11 cellular contexts compared by ENCODE assay signal in genomic region chr5:160470437-160471341, GRCh38. TPM values are rescaled to one million over a fixed set of nuclear protein-coding genes. Genes with fewer than 3 reads are reported as not detected.
DNase-seq lines count a peak whose midpoint lies in the region; ATAC-seq and TF ChIP-seq lines count a peak whose summit lies in the region.
"Had no signal": no experiment of that assay in that cellular context is flagged by ENCODE, and none has a peak within 500 bp of the region (broad histone marks: within the 10 kb centered on the region; RNA-seq: fewer than 3 reads in every experiment).

No MANE protein-coding gene starts in this region.

- no peak for TF ChIP-seq POLR2A in transverse colon (IDR thresholded peaks at IDR 0.05)

- ATAC-seq in Right ventricle myocardium superior (ENCODE audit: poor library complexity) (peak; percentile 75), T-helper 17 cell (no peak)
- ATAC-seq: HCT116 had no signal

- peaks cover 10 to 65% (median 33%) of the 10 kb centered on the region in 4 donors for H3K4me1 ChIP-seq in transverse colon

- WGBS in transverse colon (ENCODE audit: low coverage in 1 of 2), 2 donors, result 17 to 25% methylated on average over 4 to 7 of the region's 7 CpGs

- TF ChIP-seq CTCF in fibroblast of the aortic adventitia (IDR thresholded peaks at IDR 0.05; ENCODE audit: insufficient read depth, low read length), result no peak
- TF ChIP-seq CTCF in transverse colon (IDR thresholded peaks at IDR 0.05), result no peak

- H3K4me3 ChIP-seq in fibroblast of the aortic adventitia (ENCODE audit: low read depth, low read length), result no peak overlapping the region
- H3K4me3 ChIP-seq in transverse colon, result no peak overlapping the region
- H3K4me3 ChIP-seq: tibial artery had no signal

- no peaks in the 10 kb centered on the region for H3K27me3 ChIP-seq in transverse colon
- H3K27me3 ChIP-seq: tibial artery had no signal

- H3K27me3 Mint-ChIP-seq in T-helper 17 cell, result no peaks in the 10 kb centered on the region

- intact Hi-C loops in Right ventricle myocardium superior (cut with DNase I), result no loop called here
- intact Hi-C loops in cardiac septum (cut with DNase I), result no loop called here
- intact Hi-C loops in transverse colon (cut with DNase I; ENCODE audit: low total_unique reads), result no loop called here

- no peaks in the 10 kb centered on the region for H3K36me3 Mint-ChIP-seq in T-helper 17 cell (ENCODE audit: low read depth)

- DNase-seq in Right ventricle myocardium superior, result no peak
- no peak for DNase-seq in cardiac septum (ENCODE audit: low spot score)
- DNase-seq in T-helper 17 cell, result no peak
- DNase-seq in fibroblast of the aortic adventitia (ENCODE audit: low read depth), result peak; percentile 85
- peak; percentile 15 for DNase-seq in transverse colon
- no peak for DNase-seq in NCI-H187 treated with DMSO at 0.1 percent for 48 hours (lab: John Stamatoyannopoulos, UW)
- no peak for DNase-seq in mesenteric fat pad (ENCODE audit: low spot score)
- DNase-seq in NCI-H82 treated with DMSO at 0.1 percent for 48 hours (lab: John Stamatoyannopoulos, UW; ENCODE audit: unreplicated experiment), result no peak
- DNase-seq: activated CD4-positive, alpha-beta T cell treated with anti-CD3 and anti-CD28 coated beads for 48 hours had no signal

- peak overlapping the region; percentile 94 for H3K27ac Mint-ChIP-seq in T-helper 17 cell

- H3K4me1 Mint-ChIP-seq in T-helper 17 cell, result peaks cover 52% of the 10 kb centered on the region

- H3K9me3 ChIP-seq in T-helper 17 cell (ENCODE audit: control insufficient read depth, low read length, poor library complexity, severe bottlenecking), result no peaks in the 10 kb centered on the region
- no peaks in the 10 kb centered on the region for H3K9me3 ChIP-seq in transverse colon
- H3K9me3 ChIP-seq: tibial artery had no signal

- no peak for TF ChIP-seq EP300 in transverse colon (IDR thresholded peaks at IDR 0.05; ENCODE audit: low read depth)

- H3K36me3 ChIP-seq in transverse colon, result no peaks in the 10 kb centered on the region
- H3K36me3 ChIP-seq: tibial artery had no signal

- in situ Hi-C loops in transverse colon (cut with MboI; ENCODE audit: low pct_ligation_motif_present in 1 of 4, low pct_unique_long_range_greater_than_20kb in 1 of 4, low sequenced_read_pairs in 3 of 4), result no loop called here

- peak overlapping the region; percentile 75 for H3K4me3 Mint-ChIP-seq in T-helper 17 cell

- peak overlapping the region; percentile 50 to 65 (median 58) for H3K27ac ChIP-seq in transverse colon
- H3K27ac ChIP-seq: tibial artery had no signal

RNA-seq across cellular contexts. Expression of gene PTTG1, which starts 49.0 kb away (rescaled TPM):
- total RNA-seq in Right ventricle myocardium superior (1.6 TPM), cardiac septum (1.0 TPM), T-helper 17 cell (10 to 100 TPM; 13.9 to 16.0 TPM), fibroblast of the aortic adventitia (ENCODE audit: low replicate concordance) (107 and 154 TPM in 2 replicates), transverse colon (10 to 100 TPM in 3 of 4 donors, 1 to 10 TPM in 1; 6.4 to 41.1 (median 15.2) TPM), mesenteric fat pad (1.3 TPM)

RNA-seq across cellular contexts. Expression of gene SLU7, which starts 51.8 kb away (rescaled TPM):
- total RNA-seq in Right ventricle myocardium superior (50.1 TPM), cardiac septum (50.5 TPM), T-helper 17 cell (10 to 100 TPM; 79.2 to 93.4 TPM), fibroblast of the aortic adventitia (ENCODE audit: low replicate concordance) (59.5 and 69.7 TPM in 2 replicates), transverse colon (10 to 100 TPM; 10.5 to 69.2 (median 52.5) TPM), mesenteric fat pad (44.2 TPM)

Comparison
In these comparisons a context has a peak if more than half of its experiments do, and no peak if none do; other contexts are left out.
1. DNase-seq: peak in fibroblast of the aortic adventitia (single experiment) and transverse colon (single experiment); none in Right ventricle myocardium superior (single experiment), cardiac septum (single experiment), T-helper 17 cell (0 of 3), NCI-H187 treated with DMSO at 0.1 percent for 48 hours (single experiment), mesenteric fat pad (single experiment) and NCI-H82 treated with DMSO at 0.1 percent for 48 hours (single experiment).